ENCODE assay signal across 8 cellular contexts in the genomic region with DNA sequence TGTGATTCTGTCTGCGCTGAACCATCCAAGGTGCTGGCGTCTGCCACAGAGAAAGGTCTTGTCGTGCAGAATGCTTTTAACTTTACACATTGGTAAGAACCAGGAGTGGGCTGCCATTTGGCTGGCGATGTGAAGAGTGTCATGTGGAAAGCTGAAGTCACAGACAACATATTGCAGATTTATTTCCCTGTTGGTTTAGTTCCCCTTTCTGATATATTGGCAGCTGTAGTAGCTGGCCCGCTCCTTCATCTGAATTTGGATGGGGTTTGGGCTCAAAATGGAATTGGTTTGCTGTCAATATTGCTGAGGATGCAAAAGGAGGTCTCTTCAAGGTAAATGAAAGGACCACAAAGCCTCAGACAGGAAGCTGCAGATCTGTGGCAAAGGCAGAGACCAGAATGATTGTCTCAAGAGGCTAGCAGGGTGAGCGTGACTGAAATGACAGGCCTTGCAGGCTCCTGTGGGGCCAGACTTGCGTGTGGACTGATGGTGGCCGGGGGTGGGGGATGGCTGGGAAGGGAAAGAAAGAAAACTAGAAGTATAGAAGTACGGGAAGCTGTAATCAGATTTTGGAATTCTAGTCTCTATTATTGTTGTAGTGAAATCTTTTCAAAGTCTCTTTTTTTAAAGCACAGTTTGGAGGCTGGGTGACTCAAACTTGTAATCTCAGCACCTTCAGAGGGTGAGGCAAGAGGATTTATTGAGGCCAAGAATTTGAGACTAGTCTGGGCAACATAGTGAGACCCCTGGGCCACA. TPM values are rescaled to one million over a fixed set of nuclear protein-coding genes. Genes with fewer than 3 reads are reported as not detected.
DNase-seq lines count a peak whose midpoint lies in the region; ATAC-seq and TF ChIP-seq lines count a peak whose summit lies in the region.

No MANE protein-coding gene starts in this region.

- 78% methylated on average over 9 of the region's 9 CpGs for WGBS in suprapubic skin

- no peak for TF ChIP-seq CTCF in suprapubic skin (IDR thresholded peaks at IDR 0.05)

- no peak for TF ChIP-seq EP300 in suprapubic skin (IDR thresholded peaks at IDR 0.05)

- no peaks in the 10 kb centered on the region for H3K9me3 ChIP-seq in suprapubic skin

- TF ChIP-seq POLR2A in suprapubic skin (IDR thresholded peaks at IDR 0.05) = no peak

- intact Hi-C loops in left ventricle myocardium superior (cut with micrococcal nuclease) = no loop called here

- peak; percentile 76 to 90 for ATAC-seq in activated CD4-positive, CD25-positive, alpha-beta regulatory T cell treated with anti-CD3 and anti-CD28 coated beads, Interleukin-2, amount 50 U/mL, for 24 hours
- ATAC-seq in HG02943 (IDR thresholded peaks at IDR 0.05; ENCODE audit: low read depth, unreplicated experiment) (peak; percentile 96), left ventricle myocardium superior (peak; percentile 43)

- DNase-seq in activated CD4-positive, CD25-positive, alpha-beta regulatory T cell treated with anti-CD3 and anti-CD28 coated beads, Interleukin-2, amount 50 U/mL, for 72 hours = no peak
- DNase-seq in T follicular helper cell (ENCODE audit: low read depth) (peak; percentile 7), left ventricle myocardium superior (no peak), ureter (ENCODE audit: low spot score) (no peak), suprapubic skin (ENCODE audit: low spot score in 2 of 2) (no peak), DMS153 (lab: John Stamatoyannopoulos, UW) (no peak)

- no peaks in the 10 kb centered on the region for H3K36me3 ChIP-seq in suprapubic skin

- H3K4me3 ChIP-seq in suprapubic skin = no peak overlapping the region

- peaks cover 2% of the 10 kb centered on the region for H3K4me1 ChIP-seq in suprapubic skin

- no peaks in the 10 kb centered on the region for H3K27me3 ChIP-seq in suprapubic skin

- H3K27ac ChIP-seq in suprapubic skin = no peak overlapping the region

RNA-seq across cellular contexts. Expression of a gene that starts 25.1 kb away (rescaled TPM):
- 0.64 TPM for total RNA-seq in left ventricle myocardium superior
- 2.1 TPM for total RNA-seq in ureter
- under 1 TPM in 3 of 4 donors, not detected in 1; 0.11 to 0.32 (median 0.18) TPM for total RNA-seq in suprapubic skin

Comparison
In these comparisons a context has a peak if more than half of its experiments do, and no peak if none do; other contexts are left out.
1. ATAC-seq: peak in every context shown above with its lines; median percentile 96 in HG02943; 83 in activated CD4-positive, CD25-positive, alpha-beta regulatory T cell treated with anti-CD3 and anti-CD28 coated beads, Interleukin-2, amount 50 U/mL, for 24 hours; 43 in left ventricle myocardium superior.